In the genomic region with DNA sequence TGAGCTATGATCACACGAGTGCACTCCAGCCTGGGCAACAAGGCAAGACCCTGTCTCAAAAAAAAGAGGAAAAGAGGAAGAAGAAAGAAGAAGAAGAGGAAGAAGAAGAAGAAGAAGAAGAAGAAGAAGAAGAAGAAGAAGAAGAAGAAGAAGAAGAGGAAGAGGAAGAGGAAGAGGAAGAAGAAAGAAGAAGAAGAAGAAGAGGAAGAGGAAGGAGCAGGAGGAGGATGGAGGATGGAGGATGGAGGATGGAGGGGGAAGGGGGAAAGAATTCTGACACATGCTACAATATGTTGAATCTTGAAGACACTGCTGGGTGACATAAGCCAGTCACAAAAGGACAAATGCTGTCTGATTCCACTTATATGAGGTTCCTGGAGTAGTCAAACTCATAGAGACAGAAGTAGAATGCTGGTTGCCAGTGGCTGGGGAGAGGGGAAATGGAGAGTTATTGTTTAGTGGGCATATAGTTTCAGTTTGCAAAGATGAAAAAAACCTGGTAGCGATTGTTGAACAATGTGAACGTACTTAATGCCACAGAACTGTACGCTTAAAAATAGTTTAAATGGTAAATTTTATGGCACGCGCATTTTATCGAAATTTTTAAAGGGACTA, we compare ENCODE assay signal across 8 cellular contexts. TPM values are rescaled to one million over a fixed set of nuclear protein-coding genes. Genes with fewer than 3 reads are reported as not detected.
DNase-seq lines count a peak whose midpoint lies in the region; ATAC-seq and TF ChIP-seq lines count a peak whose summit lies in the region.

No MANE protein-coding gene starts in this region.

- BruUV-seq in Calu3 (replicated peaks; lab: Mats Ljungman, UMichigan) = no TSS peak

- no peak for TF ChIP-seq CTCF in nephron progenitor cell (IDR thresholded peaks at IDR 0.05)
- TF ChIP-seq CTCF in Calu3 (IDR thresholded peaks at IDR 0.05; ENCODE audit: unreplicated experiment) = no peak

- DNase-seq in activated naive CD4-positive, alpha-beta T cell treated with anti-CD3 and anti-CD28 coated beads, Interleukin-2, amount 10 ng/mL, durations not matched to agents 7 days and 5 days = peak; percentile 29
- DNase-seq in nephron progenitor cell (no peak), Calu3 (no peak), left lobe of liver (ENCODE audit: low spot score) (no peak)

- peaks cover 29% of the 10 kb centered on the region for H3K27me3 Mint-ChIP-seq in activated naive CD4-positive, alpha-beta T cell treated with anti-CD3 and anti-CD28 coated beads, Interleukin-2, amount 10 ng/mL, durations not matched to agents 7 days and 5 days
- peaks cover 55% of the 10 kb centered on the region for H3K27me3 Mint-ChIP-seq in nephron progenitor cell (ENCODE audit: low read depth, poor library complexity)
- H3K27me3 Mint-ChIP-seq in Calu3 (ENCODE audit: unreplicated experiment) = peaks cover 59% of the 10 kb centered on the region

- CTCF ChIA-PET in activated naive CD4-positive, alpha-beta T cell treated with anti-CD3 and anti-CD28 coated beads, Interleukin-2, amount 10 ng/mL, durations not matched to agents 7 days and 5 days (lab: Charles Lee) = interaction anchor here (0.6 to 5.3 kb wide), 14 partner anchors 9 to 201 kb away, joined by 3 to 32 read pairs (median 5); no protein-coding TSS in a partner anchor
- CTCF ChIA-PET in Calu3 (lab: Charles Lee) = interaction anchor here (0.6 to 3.0 kb wide), 6 partner anchors 11 to 758 kb away, joined by 3 to 12 read pairs (median 4); partner anchors contain the start of gene COA6

- H3K27ac Mint-ChIP-seq in activated naive CD4-positive, alpha-beta T cell treated with anti-CD3 and anti-CD28 coated beads, Interleukin-2, amount 10 ng/mL, durations not matched to agents 7 days and 5 days = peak overlapping the region; percentile 58
- H3K27ac Mint-ChIP-seq in nephron progenitor cell (no peak overlapping the region), Calu3 (ENCODE audit: unreplicated experiment) (no peak overlapping the region)

- intact Hi-C loops in Calu3 (cut with micrococcal nuclease; ENCODE audit: unreplicated experiment) = loop anchor here (5.0 kb wide), 1 partner anchor 214 kb away; no protein-coding TSS in a partner anchor

- H3K9me3 Mint-ChIP-seq in activated naive CD4-positive, alpha-beta T cell treated with anti-CD3 and anti-CD28 coated beads, Interleukin-2, amount 10 ng/mL, durations not matched to agents 7 days and 5 days = no peaks in the 10 kb centered on the region
- H3K9me3 Mint-ChIP-seq in nephron progenitor cell (no peaks in the 10 kb centered on the region), Calu3 (ENCODE audit: low read depth, unreplicated experiment) (no peaks in the 10 kb centered on the region)

- peaks cover 33% of the 10 kb centered on the region for H3K4me1 Mint-ChIP-seq in activated naive CD4-positive, alpha-beta T cell treated with anti-CD3 and anti-CD28 coated beads, Interleukin-2, amount 10 ng/mL, durations not matched to agents 7 days and 5 days
- H3K4me1 Mint-ChIP-seq in nephron progenitor cell (peaks cover 15% of the 10 kb centered on the region), Calu3 (ENCODE audit: low read depth, unreplicated experiment) (no peaks in the 10 kb centered on the region)

- ATAC-seq in GM18502 (IDR thresholded peaks at IDR 0.05; ENCODE audit: poor library complexity, unreplicated experiment) (peak; percentile 21), HG02885 (IDR thresholded peaks at IDR 0.05; ENCODE audit: poor library complexity, unreplicated experiment) (peak; percentile 51), GM21526 (IDR thresholded peaks at IDR 0.05; ENCODE audit: low FRiP score, unreplicated experiment) (no peak), GM21367 (IDR thresholded peaks at IDR 0.05; ENCODE audit: unreplicated experiment) (no peak), left lobe of liver (no peak)

- H3K36me3 Mint-ChIP-seq in activated naive CD4-positive, alpha-beta T cell treated with anti-CD3 and anti-CD28 coated beads, Interleukin-2, amount 10 ng/mL, durations not matched to agents 7 days and 5 days = peaks cover 11% of the 10 kb centered on the region
- no peaks in the 10 kb centered on the region for H3K36me3 Mint-ChIP-seq in nephron progenitor cell (ENCODE audit: low read depth)
- no peaks in the 10 kb centered on the region for H3K36me3 Mint-ChIP-seq in Calu3 (ENCODE audit: insufficient read depth, unreplicated experiment)

- H3K4me3 Mint-ChIP-seq in activated naive CD4-positive, alpha-beta T cell treated with anti-CD3 and anti-CD28 coated beads, Interleukin-2, amount 10 ng/mL, durations not matched to agents 7 days and 5 days = peak overlapping the region; percentile 75
- peak overlapping the region; percentile 6 for H3K4me3 Mint-ChIP-seq in nephron progenitor cell
- no peak overlapping the region for H3K4me3 Mint-ChIP-seq in Calu3 (ENCODE audit: low read depth, unreplicated experiment)

RNA-seq across cellular contexts. Expression of gene COA6, which starts 47.3 kb away (rescaled TPM):
- total RNA-seq in Calu3 (2022) (41.1 and 46.4 TPM in 2 replicates), left lobe of liver (11.5 TPM)

Comparison
In these comparisons a context has a peak if more than half of its experiments do, and no peak if none do; other contexts are left out.
1. ATAC-seq: peak in GM18502 (single experiment) and HG02885 (single experiment); none in GM21526 (single experiment), GM21367 (single experiment) and left lobe of liver (single experiment).